Comparison of ENCODE assay signal across 2 cellular contexts in genomic region chr4:73139245-73139644, GRCh38.
TF ChIP-seq lines count a peak whose summit lies in the region.

No MANE protein-coding gene starts in this region.

TF ChIP-seq in K562, 482 proteins besides CTCF, POLR2A, EP300 and RAD21 (continued from another document):
- TF ChIP-seq MCM7 (IDR thresholded peaks at IDR 0.05) (no peak), HDAC3 (IDR thresholded peaks at IDR 0.05; ENCODE audit: borderline replicate concordance, partially characterized antibody) (no peak), RBFOX2 (IDR thresholded peaks at IDR 0.05; ENCODE audit: low read depth, low read length) (no peak), NEUROD1 (IDR thresholded peaks at IDR 0.05; ENCODE audit: borderline replicate concordance, low read depth, low read length, partially characterized antibody) (no peak), TBP (optimal IDR thresholded peaks at IDR 0.05; ENCODE audit: low read depth, low read length) (no peak)

TF ChIP-seq in HepG2, 621 proteins besides CTCF, POLR2A, EP300 and RAD21 (continued from another document):
- no peak for TF ChIP-seq ZKSCAN1 (IDR thresholded peaks at IDR 0.05; ENCODE audit: low read length)
- TF ChIP-seq ATF7 (IDR thresholded peaks at IDR 0.05), result 0 out of 2 replicates have a peak, but pooled peaks have one; percentile 23
- TF ChIP-seq ATF7 (CRISPR knock-in tag; IDR thresholded peaks at IDR 0.05), result no peak
- no peak for TF ChIP-seq RAD51 (IDR thresholded peaks at IDR 0.05; ENCODE audit: borderline replicate concordance)
- TF ChIP-seq PRMT3 (CRISPR knock-in tag; IDR thresholded peaks at IDR 0.05; ENCODE audit: borderline replicate concordance, low read depth), result no peak
- no peak for TF ChIP-seq ZBTB7B (CRISPR knock-in tag; IDR thresholded peaks at IDR 0.05)
- no peak for TF ChIP-seq HNF4A (CRISPR knock-in tag; IDR thresholded peaks at IDR 0.05)
- TF ChIP-seq KMT2B (CRISPR knock-in tag; IDR thresholded peaks at IDR 0.05), result no peak
